26 cellular contexts compared by ENCODE assay signal in genomic region chr16:50292566-50292948, GRCh38. TPM values are rescaled to one million over a fixed set of nuclear protein-coding genes. Genes with fewer than 3 reads are reported as not detected.
DNase-seq lines count a peak whose midpoint lies in the region; ATAC-seq and TF ChIP-seq lines count a peak whose summit lies in the region.
"Had no signal": no experiment of that assay in that cellular context is flagged by ENCODE, and none has a peak within 500 bp of the region (broad histone marks: within the 10 kb centered on the region; RNA-seq: fewer than 3 reads in every experiment).

No MANE protein-coding gene starts in this region.

- no peaks in the 10 kb centered on the region for H3K9me3 Mint-ChIP-seq in activated CD4-positive, alpha-beta T cell treated with anti-CD3 and anti-CD28 coated beads for 36 hours (ENCODE audit: low read depth)
- no peaks in the 10 kb centered on the region for H3K9me3 Mint-ChIP-seq in CD4-positive, alpha-beta memory T cell
- H3K9me3 Mint-ChIP-seq in effector memory CD8-positive, alpha-beta T cell: no peaks in the 10 kb centered on the region
- H3K9me3 Mint-ChIP-seq: CD8-positive, alpha-beta memory T cell had no signal

- H3K27ac Mint-ChIP-seq in activated CD4-positive, alpha-beta T cell treated with anti-CD3 and anti-CD28 coated beads for 36 hours: peak overlapping the region; percentile 37
- peak overlapping the region in 4 of 7 donors; percentile 21 to 81 (median 72) for H3K27ac Mint-ChIP-seq in CD4-positive, alpha-beta memory T cell
- peak overlapping the region; percentile 60 to 84 for H3K27ac Mint-ChIP-seq in effector memory CD8-positive, alpha-beta T cell
- H3K27ac Mint-ChIP-seq: B cell had no signal

- POLR2A ChIA-PET in activated CD4-positive, alpha-beta T cell treated with anti-CD3 and anti-CD28 coated beads for 36 hours (lab: Charles Lee): no interaction called here
- POLR2A ChIA-PET in CD4-positive, alpha-beta memory T cell (lab: Charles Lee; ENCODE audit: partially characterized antibody): interaction anchor here (1.0 kb wide), 1 partner anchor 10 kb away, joined by 4 read pairs; no protein-coding TSS in a partner anchor

- no peak overlapping the region for H3K14ac ChIP-seq in neuronal stem cell (ENCODE audit: low read length)

- no peak overlapping the region for H3K18ac ChIP-seq in neuronal stem cell (ENCODE audit: low read length)

- no peak for ATAC-seq in activated CD4-positive, alpha-beta T cell treated with anti-CD3 and anti-CD28 coated beads for 36 hours
- ATAC-seq in effector memory CD8-positive, alpha-beta T cell (replicated peaks): no peak
- no peak for ATAC-seq in omental fat pad (ENCODE audit: low FRiP score)
- ATAC-seq: GM12878 had no signal

- H3K23ac ChIP-seq in neuronal stem cell (ENCODE audit: low read depth, low read length, poor library complexity): peak overlapping the region; percentile 13

- no peaks in the 10 kb centered on the region for H3K27me3 ChIP-seq in CD4-positive, alpha-beta memory T cell (ENCODE audit: insufficient read depth, low read length)
- no peaks in the 10 kb centered on the region for H3K27me3 ChIP-seq in neuronal stem cell (ENCODE audit: control insufficient read depth in 3 of 3, insufficient read depth in 3 of 3, low read depth in 1 of 3, low read length in 3 of 3)

- no peaks in the 10 kb centered on the region for H3K27me3 Mint-ChIP-seq in activated CD4-positive, alpha-beta T cell treated with anti-CD3 and anti-CD28 coated beads for 36 hours
- H3K27me3 Mint-ChIP-seq in CD4-positive, alpha-beta memory T cell: no peaks in the 10 kb centered on the region
- H3K27me3 Mint-ChIP-seq in effector memory CD8-positive, alpha-beta T cell: no peaks in the 10 kb centered on the region
- H3K27me3 Mint-ChIP-seq: B cell; CD8-positive, alpha-beta memory T cell had no signal

- no peak overlapping the region for H3K4me2 ChIP-seq in neuronal stem cell (ENCODE audit: insufficient read depth, low read length, poor library complexity, severe bottlenecking)

- no peak overlapping the region for H2BK120ac ChIP-seq in neuronal stem cell (ENCODE audit: low read depth, low read length)

- no peak overlapping the region for H3K4ac ChIP-seq in neuronal stem cell (ENCODE audit: low read length)

- peak overlapping the region; percentile 8 for H2AK5ac ChIP-seq in neuronal stem cell (ENCODE audit: low read depth, low read length)

- no peak overlapping the region for H3K27ac ChIP-seq in CD4-positive, alpha-beta memory T cell (ENCODE audit: low read depth, low read length)
- no peak overlapping the region for H3K27ac ChIP-seq in neuronal stem cell (replicated peaks; ENCODE audit: low read length)
- H3K27ac ChIP-seq: 22Rv1, C4-2B, HL-60 had no signal

- CTCF ChIA-PET in activated CD4-positive, alpha-beta T cell treated with anti-CD3 and anti-CD28 coated beads for 36 hours (lab: Charles Lee): no interaction called here
- CTCF ChIA-PET in CD4-positive, alpha-beta memory T cell (lab: Charles Lee; ENCODE audit: partially characterized antibody): no interaction called here

- no peak for TF ChIP-seq CTCF in omental fat pad (IDR thresholded peaks at IDR 0.05)

- intact Hi-C loops in activated CD4-positive, alpha-beta T cell treated with anti-CD3 and anti-CD28 coated beads for 36 hours (cut with DNase I, micrococcal nuclease): no loop called here
- intact Hi-C loops in CD4-positive, alpha-beta memory T cell (cut with micrococcal nuclease): no loop called here

- no peak overlapping the region for H3K9ac ChIP-seq in neuronal stem cell (ENCODE audit: low read depth, low read length, poor library complexity)

- no peak overlapping the region for H4K91ac ChIP-seq in neuronal stem cell (ENCODE audit: low read depth, low read length, poor library complexity)

- H2AFZ ChIP-seq in neuronal stem cell (ENCODE audit: low read length): no peak overlapping the region

- no peak overlapping the region for H2BK12ac ChIP-seq in neuronal stem cell (ENCODE audit: low read length)

- WGBS in neuronal stem cell (ENCODE audit: extremely low coverage in 2 of 2, insufficient read length in 2 of 2, insufficient replicate concordance in 1 of 2), 2 donors: no CpG with 5 or more reads among the region's 12 CpGs

- no peaks in the 10 kb centered on the region for H3K9me3 ChIP-seq in CD4-positive, alpha-beta memory T cell (ENCODE audit: control insufficient read depth in 1 of 2, low read length in 2 of 2)
- H3K9me3 ChIP-seq in neuronal stem cell (replicated peaks in 1 of 2; ENCODE audit: control insufficient read depth in 2 of 2, insufficient read depth in 1 of 2, low read depth in 1 of 2, low read length in 2 of 2): no peaks in the 10 kb centered on the region

- no peak for DNase-seq in activated CD4-positive, alpha-beta T cell treated with anti-CD3 and anti-CD28 coated beads for 36 hours
- no peak for DNase-seq in activated CD4-positive, alpha-beta T cell treated with anti-CD3 and anti-CD28 coated beads for 1 hour
- DNase-seq in CD4-positive, alpha-beta memory T cell: peak in 1 of 5 donors; percentile 32
- no peak for DNase-seq in effector memory CD8-positive, alpha-beta T cell
- DNase-seq in neuronal stem cell (ENCODE audit: low spot score) (no peak), omental fat pad (ENCODE audit: low spot score) (no peak), NCI-H2171 treated with DMSO at 0.1 percent for 48 hours (lab: John Stamatoyannopoulos, UW) (no peak)
- DNase-seq: CD8-positive, alpha-beta memory T cell; DMS 273 treated with DMSO at 0.1 percent for 48 hours; DMS79; EL; GDM1; NCI-H1048; NCI-H1417; NCI-H1694; NCI-H2029 treated with DMSO at 0.1 percent for 48 hours; NCI-H226; NCI-H510A; NCI-H69; RPMI8226; SHP77 had no signal

- no peak overlapping the region for H4K8ac ChIP-seq in neuronal stem cell (ENCODE audit: low read depth, low read length)

- peaks cover 34% of the 10 kb centered on the region for H3K36me3 Mint-ChIP-seq in activated CD4-positive, alpha-beta T cell treated with anti-CD3 and anti-CD28 coated beads for 36 hours (ENCODE audit: low read depth)
- H3K36me3 Mint-ChIP-seq in CD4-positive, alpha-beta memory T cell: peaks cover 24 to 68% of the 10 kb centered on the region in 2 donors
- H3K36me3 Mint-ChIP-seq in effector memory CD8-positive, alpha-beta T cell (ENCODE audit: insufficient read depth): peaks cover 76% of the 10 kb centered on the region

- peak overlapping the region; percentile 38 for H2BK15ac ChIP-seq in neuronal stem cell (ENCODE audit: low read length)

- peaks cover 77% of the 10 kb centered on the region for H3K36me3 ChIP-seq in CD4-positive, alpha-beta memory T cell (ENCODE audit: insufficient read depth, low read length)
- H3K36me3 ChIP-seq in neuronal stem cell (replicated peaks in 1 of 2; ENCODE audit: control insufficient read depth in 2 of 2, insufficient read depth in 2 of 2, low read length in 2 of 2): no peaks in the 10 kb centered on the region

- peaks cover 4% of the 10 kb centered on the region for H3K4me1 ChIP-seq in CD4-positive, alpha-beta memory T cell (ENCODE audit: insufficient read depth, low read length)
- peaks cover 2 to 5% of the 10 kb centered on the region in 2 donors for H3K4me1 ChIP-seq in neuronal stem cell (ENCODE audit: control insufficient read depth in 2 of 2, insufficient read depth in 1 of 2, low read depth in 1 of 2, low read length in 2 of 2)

- no peak overlapping the region for H2BK5ac ChIP-seq in neuronal stem cell (ENCODE audit: low read length)

- H3K79me1 ChIP-seq in neuronal stem cell (ENCODE audit: low read depth, low read length): peaks cover 1% of the 10 kb centered on the region

- H3K4me1 Mint-ChIP-seq in activated CD4-positive, alpha-beta T cell treated with anti-CD3 and anti-CD28 coated beads for 36 hours: peaks cover 3% of the 10 kb centered on the region
- peaks cover 4 to 29% (median 8%) of the 10 kb centered on the region in 4 donors for H3K4me1 Mint-ChIP-seq in CD4-positive, alpha-beta memory T cell
- H3K4me1 Mint-ChIP-seq in effector memory CD8-positive, alpha-beta T cell (ENCODE audit: low read depth in 2 of 2): peaks cover 21 to 37% of the 10 kb centered on the region in 2 donors

- no peak overlapping the region for H3K4me3 ChIP-seq in CD4-positive, alpha-beta memory T cell (ENCODE audit: low read length in 2 of 2)
- no peak overlapping the region for H3K4me3 ChIP-seq in neuronal stem cell (ENCODE audit: low read length in 2 of 2)
- H3K4me3 ChIP-seq: GM12878 had no signal

- no peak overlapping the region for H3K4me3 Mint-ChIP-seq in activated CD4-positive, alpha-beta T cell treated with anti-CD3 and anti-CD28 coated beads for 36 hours
- H3K4me3 Mint-ChIP-seq in CD4-positive, alpha-beta memory T cell: no peak overlapping the region
- no peak overlapping the region for H3K4me3 Mint-ChIP-seq in effector memory CD8-positive, alpha-beta T cell
- H3K4me3 Mint-ChIP-seq: B cell; CD8-positive, alpha-beta memory T cell had no signal

RNA-seq across cellular contexts. Expression of gene ADCY7, which starts 26.2 kb away (rescaled TPM):
- 10 to 100 TPM; 51.8 to 85.3 TPM for total RNA-seq in activated CD4-positive, alpha-beta T cell treated with anti-CD3 and anti-CD28 coated beads for 36 hours
- 100 to 1,000 TPM; 230 to 235 TPM for total RNA-seq in CD4-positive, alpha-beta memory T cell
- 10 to 100 TPM; 34.8 to 69.7 TPM for polyA plus RNA-seq in CD4-positive, alpha-beta memory T cell
- polyA plus RNA-seq in neuronal stem cell (2013, experiment 1 of 2): 3.6 TPM
- 3.3 TPM for polyA plus RNA-seq in neuronal stem cell (2013, experiment 2 of 2)
- total RNA-seq in omental fat pad: 10 to 100 TPM; 14.0 to 38.9 (median 21.4) TPM
